ENCODE assay signal across 21 cellular contexts in the genomic region with DNA sequence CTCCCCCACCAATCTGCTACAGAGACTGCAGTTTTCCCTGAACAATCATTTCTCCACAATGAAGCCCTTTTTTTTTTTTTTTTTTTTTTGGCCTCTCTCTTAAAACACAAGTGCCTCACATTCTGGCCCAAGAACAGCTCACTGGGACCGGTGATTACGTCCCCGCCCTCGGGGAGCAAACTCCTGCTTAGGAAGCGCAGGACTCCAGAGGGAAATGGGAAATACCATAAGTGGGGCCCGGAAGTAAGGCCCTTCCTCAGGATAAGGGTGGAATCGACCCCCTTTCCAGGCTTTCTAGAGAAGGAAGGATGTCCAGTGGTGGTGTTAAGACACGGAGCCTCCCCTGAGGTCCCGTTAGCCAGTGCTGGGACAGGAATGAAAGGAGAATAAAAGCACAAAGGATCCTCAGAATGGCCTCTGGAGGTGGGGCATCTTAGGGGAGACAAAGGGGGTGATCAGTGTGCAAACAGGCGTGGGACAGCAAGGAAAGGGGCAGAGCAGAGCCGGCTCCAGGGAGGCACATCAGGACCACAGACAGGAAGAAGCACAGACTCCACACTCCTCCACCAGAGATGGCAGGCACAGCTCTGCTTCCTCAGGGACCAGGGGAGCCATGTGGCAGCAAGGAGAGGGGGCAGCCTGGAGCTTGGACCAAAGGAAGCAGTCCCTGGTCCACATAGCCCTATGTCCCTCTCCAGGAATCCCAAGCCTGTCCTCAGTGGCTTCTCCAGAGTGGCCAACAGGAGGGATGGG.
DNase-seq lines count a peak whose midpoint lies in the region; ATAC-seq and TF ChIP-seq lines count a peak whose summit lies in the region.
"Had no signal": no experiment of that assay in that cellular context is flagged by ENCODE, and none has a peak within 500 bp of the region (broad histone marks: within the 10 kb centered on the region; RNA-seq: fewer than 3 reads in every experiment).

No MANE protein-coding gene starts in this region.

- no peak overlapping the region for H3T11ph ChIP-seq in H9 (ENCODE audit: low read length)

- H3K23me2 ChIP-seq in H9 (ENCODE audit: insufficient read length, low read depth, low read length, poor library complexity, severe bottlenecking), result no peaks in the 10 kb centered on the region

- H3K9me3 ChIP-seq in ectodermal cell (ENCODE audit: control insufficient read depth, low read length) (no peaks in the 10 kb centered on the region), neuronal stem cell (replicated peaks in 1 of 2; ENCODE audit: control insufficient read depth in 2 of 2, insufficient read depth in 1 of 2, low read depth in 1 of 2, low read length in 2 of 2) (no peaks in the 10 kb centered on the region), H9 (ENCODE audit: control insufficient read depth, low read depth, low read length) (no peaks in the 10 kb centered on the region)
- H3K9me3 ChIP-seq: SJSA1 had no signal

- H3K4me1 ChIP-seq in ectodermal cell (ENCODE audit: control insufficient read depth, insufficient read depth, low read length) (peaks cover 22% of the 10 kb centered on the region), neuronal stem cell (ENCODE audit: control insufficient read depth in 2 of 2, insufficient read depth in 1 of 2, low read depth in 1 of 2, low read length in 2 of 2) (peaks cover 8 to 21% of the 10 kb centered on the region in 2 donors), H9 (ENCODE audit: insufficient read depth, low read length) (no peaks in the 10 kb centered on the region)
- H3K4me1 ChIP-seq: SJSA1 had no signal

- H3K23ac ChIP-seq in neuronal stem cell (ENCODE audit: low read depth, low read length, poor library complexity) (no peak overlapping the region), H9 (ENCODE audit: insufficient read length, low read depth, low read length) (no peak overlapping the region)

- H3K9me3 Mint-ChIP-seq in H9, result no peaks in the 10 kb centered on the region; a peak in 1 of 5 replicates

- H3K4me2 ChIP-seq in neuronal stem cell (ENCODE audit: insufficient read depth, low read length, poor library complexity, severe bottlenecking), result no peak overlapping the region
- H3K4me2 ChIP-seq in H9 (ENCODE audit: insufficient read depth, insufficient read length, low read length), result no peak overlapping the region

- H2AFZ ChIP-seq in neuronal stem cell (ENCODE audit: low read length), result peak overlapping the region; percentile 27
- no peak overlapping the region for H2AFZ ChIP-seq in H9 (ENCODE audit: low read length)

- H2BK20ac ChIP-seq in H9 (ENCODE audit: low read depth, low read length, poor library complexity, severe bottlenecking), result no peak overlapping the region

- H3K56ac ChIP-seq in H9 (ENCODE audit: insufficient read length, low read depth, low read length), result no peak overlapping the region

- H3K4ac ChIP-seq in neuronal stem cell (ENCODE audit: low read length) (no peak overlapping the region), H9 (ENCODE audit: low read depth, low read length) (no peak overlapping the region)

- in situ Hi-C loops in SK-MEL-5 (cut with HindIII; ENCODE audit: low pct_unique_long_range_greater_than_20kb, low sequenced_read_pairs), result no loop called here

- H2BK120ac ChIP-seq in neuronal stem cell (ENCODE audit: low read depth, low read length) (peak overlapping the region; percentile 33), H9 (ENCODE audit: low read depth, low read length, poor library complexity, severe bottlenecking) (no peak overlapping the region)

- H3K36me3 ChIP-seq in ectodermal cell (ENCODE audit: control insufficient read depth, insufficient read depth, low read length) (no peaks in the 10 kb centered on the region), neuronal stem cell (replicated peaks in 1 of 2; ENCODE audit: control insufficient read depth in 2 of 2, insufficient read depth in 2 of 2, low read length in 2 of 2) (no peaks in the 10 kb centered on the region)
- H3K36me3 ChIP-seq: SJSA1 had no signal

- no peaks in the 10 kb centered on the region for H4K20me1 ChIP-seq in H9 (ENCODE audit: control insufficient read depth, insufficient read depth, insufficient read length)

- peak overlapping the region; percentile 87 for H2AK5ac ChIP-seq in neuronal stem cell (ENCODE audit: low read depth, low read length)
- no peak overlapping the region for H2AK5ac ChIP-seq in H9 (ENCODE audit: insufficient read length, low read length)

- DNase-seq in SK-MEL-5 (ENCODE audit: low read depth, low spot score), result peak; percentile 9
- DNase-seq in left cardiac atrium, result peak; percentile 62
- DNase-seq in neuronal stem cell (ENCODE audit: low spot score), result peak; percentile 27
- no peak for DNase-seq in H9
- no peak for DNase-seq in iPS-NIHi11 (ENCODE audit: low spot score)
- DNase-seq: CD4-positive, CD25-positive, alpha-beta regulatory T cell; EL; H7; KBM-7; NCI-H1092; NCI-H1436; NCI-H187 treated with DMSO at 0.1 percent for 48 hours; NCI-H2107; NCI-H2227 treated with DMSO at 0.1 percent for 48 hours; NCI-H510A treated with DMSO at 0.1 percent for 48 hours; NCI-H774 had no signal

- no peak for TF ChIP-seq CTCF in H9 (conservative IDR thresholded peaks at IDR 0.05)

- H3K4me3 Mint-ChIP-seq in H9, result no peak overlapping the region
- H3K4me3 Mint-ChIP-seq: CD4-positive, CD25-positive, alpha-beta regulatory T cell had no signal

- H4K91ac ChIP-seq in neuronal stem cell (ENCODE audit: low read depth, low read length, poor library complexity) (no peak overlapping the region), H9 (ENCODE audit: insufficient read length, low read depth, low read length) (no peak overlapping the region)

- H3K79me1 ChIP-seq in neuronal stem cell (ENCODE audit: low read depth, low read length) (no peaks in the 10 kb centered on the region), H9 (ENCODE audit: insufficient read depth, low read depth, low read length, poor library complexity, severe bottlenecking) (no peaks in the 10 kb centered on the region)

- H3K18ac ChIP-seq in neuronal stem cell (ENCODE audit: low read length), result peak overlapping the region; percentile 95
- no peak overlapping the region for H3K18ac ChIP-seq in H9 (ENCODE audit: insufficient read length, low read depth, low read length)

- H3K27ac Mint-ChIP-seq in H9, result no peak overlapping the region; a peak in 1 of 7 replicates

- intact Hi-C loops in left cardiac atrium (cut with DNase I), result no loop called here

- H3K4me3 ChIP-seq in ectodermal cell (ENCODE audit: insufficient read depth, low read depth, low read length), result no peak overlapping the region
- H3K4me3 ChIP-seq in neuronal stem cell (ENCODE audit: low read length in 2 of 2), result no peak overlapping the region
- H3K4me3 ChIP-seq: SJSA1 had no signal

- H2BK15ac ChIP-seq in neuronal stem cell (ENCODE audit: low read length), result peak overlapping the region; percentile 50
- H2BK15ac ChIP-seq in H9 (ENCODE audit: low read depth, low read length), result no peak overlapping the region

- H4K8ac ChIP-seq in neuronal stem cell (ENCODE audit: low read depth, low read length) (peak overlapping the region; percentile 70), H9 (replicated peaks; ENCODE audit: insufficient read length, low read depth, low read length) (no peak overlapping the region)

- H3K79me2 ChIP-seq in H9 (ENCODE audit: insufficient read depth, low read length), result no peaks in the 10 kb centered on the region

- no peak overlapping the region for H2BK12ac ChIP-seq in neuronal stem cell (ENCODE audit: low read length)
- no peak overlapping the region for H2BK12ac ChIP-seq in H9 (ENCODE audit: insufficient read length, low read depth, low read length)

- H3K9ac ChIP-seq in neuronal stem cell (ENCODE audit: low read depth, low read length, poor library complexity), result no peak overlapping the region
- no peak overlapping the region for H3K9ac ChIP-seq in H9 (ENCODE audit: extremely low read depth, insufficient read length, low read length)

- ATAC-seq in left cardiac atrium (peak; percentile 47 to 73), SK-N-SH treated with all-trans-retinoic acid at 6 μM for 48 hours (no peak)
- ATAC-seq: Panc1 had no signal

- peak overlapping the region; percentile 28 for H3K27ac ChIP-seq in ectodermal cell (ENCODE audit: insufficient read depth, low read depth, low read length, poor library complexity, severe bottlenecking)
- H3K27ac ChIP-seq in neuronal stem cell (replicated peaks; ENCODE audit: low read length), result peak overlapping the region; percentile 73
- no peak overlapping the region for H3K27ac ChIP-seq in H9 (ENCODE audit: insufficient read length, low read depth, low read length)
- H3K27ac ChIP-seq: HL-60, SJSA1 had no signal

- no peak overlapping the region for H4K5ac ChIP-seq in H9 (ENCODE audit: insufficient read length, low read depth, low read length)

- WGBS in ectodermal cell, 2 experiments, result 56 to 58% methylated on average over 11 of the region's 11 CpGs
- no CpG with 5 or more reads among the region's 11 CpGs for WGBS in neuronal stem cell (ENCODE audit: extremely low coverage in 2 of 2, insufficient read length in 2 of 2, insufficient replicate concordance in 1 of 2), 2 donors
- no CpG with 5 or more reads among the region's 11 CpGs for WGBS in H9 (ENCODE audit: extremely low coverage, insufficient read length, low lambda C conversion rate)

- H3K27me3 ChIP-seq in ectodermal cell (ENCODE audit: control insufficient read depth, insufficient read depth, low read length, poor library complexity, severe bottlenecking), result no peaks in the 10 kb centered on the region
- H3K27me3 ChIP-seq in neuronal stem cell (ENCODE audit: control insufficient read depth in 3 of 3, insufficient read depth in 3 of 3, low read depth in 1 of 3, low read length in 3 of 3), result no peaks in the 10 kb centered on the region
- no peaks in the 10 kb centered on the region for H3K27me3 ChIP-seq in H9 (ENCODE audit: insufficient read depth, low read length)

- H3K36me3 Mint-ChIP-seq in H9 (ENCODE audit: insufficient read depth in 1 of 3, low read depth in 3 of 3), result no peaks in the 10 kb centered on the region; a peak in 1 of 7 replicates
- H3K36me3 Mint-ChIP-seq: CD4-positive, CD25-positive, alpha-beta regulatory T cell had no signal

- peaks cover 21% of the 10 kb centered on the region for H3K27me3 Mint-ChIP-seq in H9 (ENCODE audit: low read depth)

- H2BK5ac ChIP-seq in neuronal stem cell (ENCODE audit: low read length) (peak overlapping the region; percentile 90), H9 (ENCODE audit: insufficient read length, low read length) (no peak overlapping the region)

- H3K4me1 Mint-ChIP-seq in H9, result peaks cover 3 to 21% of the 10 kb centered on the region in 2 experiments; a peak in 3 of 4 replicates
- H3K4me1 Mint-ChIP-seq: CD4-positive, CD25-positive, alpha-beta regulatory T cell had no signal

- H3K14ac ChIP-seq in neuronal stem cell (ENCODE audit: low read length) (peak overlapping the region; percentile 25), H9 (ENCODE audit: insufficient read depth, low read length) (no peak overlapping the region)

TF ChIP-seq in SK-N-SH treated with all-trans-retinoic acid at 6 μM for 48 hours, 23 proteins besides CTCF, POLR2A, EP300 and RAD21 (continues in another document):
- TF ChIP-seq ZNF8 (CRISPR knock-in tag; IDR thresholded peaks at IDR 0.05) (no peak), ESRRG (CRISPR knock-in tag; IDR thresholded peaks at IDR 0.05) (no peak), SNAI2 (CRISPR knock-in tag; IDR thresholded peaks at IDR 0.05) (no peak), ZNF565 (CRISPR knock-in tag; conservative IDR thresholded peaks at IDR 0.05; ENCODE audit: low read depth) (no peak), PPARA (CRISPR knock-in tag; IDR thresholded peaks at IDR 0.05; ENCODE audit: borderline replicate concordance) (no peak), ZFP3 (CRISPR knock-in tag; IDR thresholded peaks at IDR 0.05) (no peak)

Comparison
In these comparisons a context has a peak if more than half of its experiments do, and no peak if none do; other contexts are left out.
1. DNase-seq: peak in SK-MEL-5 (single experiment), left cardiac atrium (single experiment) and neuronal stem cell (single experiment); none in H9 (single experiment) and iPS-NIHi11 (single experiment).